Comparison of ENCODE assay signal across 17 cellular contexts in genomic region chr16:87472935-87473334, GRCh38. TPM values are rescaled to one million over a fixed set of nuclear protein-coding genes. Genes with fewer than 3 reads are reported as not detected.
DNase-seq lines count a peak whose midpoint lies in the region; ATAC-seq and TF ChIP-seq lines count a peak whose summit lies in the region.
"Had no signal": no experiment of that assay in that cellular context is flagged by ENCODE, and none has a peak within 500 bp of the region (broad histone marks: within the 10 kb centered on the region; RNA-seq: fewer than 3 reads in every experiment).

No MANE protein-coding gene starts in this region.

- peak overlapping the region; percentile 10 for H3K27ac ChIP-seq in CD4-positive, CD25-positive, alpha-beta regulatory T cell (ENCODE audit: insufficient read depth, low read length, poor library complexity, severe bottlenecking)
- H3K27ac ChIP-seq in HEK293 (ENCODE audit: extremely low read depth, low read depth, low read length), result no peak overlapping the region
- H3K27ac ChIP-seq: BLaER1 had no signal

- no peaks in the 10 kb centered on the region for H3K9me3 ChIP-seq in CD4-positive, CD25-positive, alpha-beta regulatory T cell (ENCODE audit: control insufficient read depth in 2 of 2, low read length in 2 of 2)
- H3K9me3 ChIP-seq in HEK293 (ENCODE audit: control insufficient read depth, insufficient read depth, low read depth, low read length), result no peaks in the 10 kb centered on the region
- H3K9me3 ChIP-seq: BE2C, Caco-2 had no signal

- peaks cover 22% of the 10 kb centered on the region for H3K36me3 Mint-ChIP-seq in CD4-positive, CD25-positive, alpha-beta regulatory T cell

- peaks cover 4 to 84% (median 30%) of the 10 kb centered on the region in 4 donors for H3K4me1 Mint-ChIP-seq in CD4-positive, CD25-positive, alpha-beta regulatory T cell
- H3K4me1 Mint-ChIP-seq: CD14-positive monocyte had no signal

- DNase-seq in CD4-positive, CD25-positive, alpha-beta regulatory T cell, result no peak
- peak; percentile 4 for DNase-seq in sciatic nerve (ENCODE audit: low spot score)
- DNase-seq: 8988T; ACHN; BE2C; C1 segment of cervical spinal cord; Caco-2; Calu3; CD4-positive, alpha-beta T cell; CD8-positive, alpha-beta T cell; DMS79 treated with DMSO at 0.1 percent for 48 hours; GF-D8 had no signal

- POLR2A ChIA-PET in HEK293 (lab: Yijun Ruan, JAX), result no interaction called here

- TF ChIP-seq CTCF in HEK293 (tag by site-specific recombination; IDR thresholded peaks at IDR 0.05), result no peak

- H3K27me3 ChIP-seq in CD4-positive, CD25-positive, alpha-beta regulatory T cell (ENCODE audit: control insufficient read depth, insufficient read depth, low read length), result no peaks in the 10 kb centered on the region
- H3K27me3 ChIP-seq: BE2C, BLaER1 had no signal

- no peaks in the 10 kb centered on the region for H3K27me3 Mint-ChIP-seq in CD4-positive, CD25-positive, alpha-beta regulatory T cell
- H3K27me3 Mint-ChIP-seq: CD4-positive, alpha-beta T cell had no signal

- CTCF ChIA-PET in HEK293 (lab: Yijun Ruan, JAX), result interaction anchor here (0.6 to 1.6 kb wide), 3 partner anchors 11 to 188 kb away, joined by 3 to 7 read pairs (median 4); no protein-coding TSS in a partner anchor

- H3K4me1 ChIP-seq in CD4-positive, CD25-positive, alpha-beta regulatory T cell (ENCODE audit: control insufficient read depth, insufficient read depth, low read length, poor library complexity, severe bottlenecking), result peaks cover 21% of the 10 kb centered on the region
- peaks cover 30% of the 10 kb centered on the region for H3K4me1 ChIP-seq in HEK293 (ENCODE audit: control insufficient read depth, insufficient read depth, low read length)

- ATAC-seq in CD4-positive, CD25-positive, alpha-beta regulatory T cell (ENCODE audit: low read depth in 2 of 2), result no peak
- ATAC-seq in sciatic nerve, result no peak
- ATAC-seq in HG02571 (IDR thresholded peaks at IDR 0.05; ENCODE audit: unreplicated experiment), result no peak
- ATAC-seq in HG03342 (IDR thresholded peaks at IDR 0.05; ENCODE audit: unreplicated experiment), result no peak
- ATAC-seq: CD8-positive, alpha-beta T cell had no signal

- peak overlapping the region in 1 of 4 donors; percentile 28 for H3K4me3 Mint-ChIP-seq in CD4-positive, CD25-positive, alpha-beta regulatory T cell
- H3K4me3 Mint-ChIP-seq: CD14-positive monocyte; CD4-positive, alpha-beta T cell; CD8-positive, alpha-beta T cell had no signal

- intact Hi-C loops in sciatic nerve (cut with DNase I), result no loop called here

- no peak overlapping the region for H3K4me3 ChIP-seq in CD4-positive, CD25-positive, alpha-beta regulatory T cell (ENCODE audit: low read depth, low read length)
- H3K4me3 ChIP-seq in HEK293 (ENCODE audit: low read depth, low read length), result no peak overlapping the region
- H3K4me3 ChIP-seq: BLaER1 had no signal

- H3K9me3 Mint-ChIP-seq in CD4-positive, CD25-positive, alpha-beta regulatory T cell, result no peaks in the 10 kb centered on the region
- H3K9me3 Mint-ChIP-seq: CD14-positive monocyte; CD4-positive, alpha-beta T cell; CD8-positive, alpha-beta T cell had no signal

- H3K36me3 ChIP-seq in CD4-positive, CD25-positive, alpha-beta regulatory T cell (ENCODE audit: control insufficient read depth, insufficient read depth, low read length), result peaks cover 12% of the 10 kb centered on the region
- peaks cover 4 to 12% of the 10 kb centered on the region in 2 experiments; a peak in 2 of 3 replicates for H3K36me3 ChIP-seq in HEK293 (ENCODE audit: control insufficient read depth in 2 of 2, insufficient read depth in 1 of 2, low read length in 2 of 2)
- H3K36me3 ChIP-seq: BE2C had no signal

- no peak overlapping the region for H3K27ac Mint-ChIP-seq in CD4-positive, CD25-positive, alpha-beta regulatory T cell
- H3K27ac Mint-ChIP-seq: CD4-positive, alpha-beta T cell; CD8-positive, alpha-beta T cell had no signal

TF ChIP-seq in HEK293, 187 proteins besides CTCF, POLR2A, EP300 and RAD21:
- TF ChIP-seq ZNF280D (tag by site-specific recombination; IDR thresholded peaks at IDR 0.05), result no peak
- TF ChIP-seq, protein P1, sequence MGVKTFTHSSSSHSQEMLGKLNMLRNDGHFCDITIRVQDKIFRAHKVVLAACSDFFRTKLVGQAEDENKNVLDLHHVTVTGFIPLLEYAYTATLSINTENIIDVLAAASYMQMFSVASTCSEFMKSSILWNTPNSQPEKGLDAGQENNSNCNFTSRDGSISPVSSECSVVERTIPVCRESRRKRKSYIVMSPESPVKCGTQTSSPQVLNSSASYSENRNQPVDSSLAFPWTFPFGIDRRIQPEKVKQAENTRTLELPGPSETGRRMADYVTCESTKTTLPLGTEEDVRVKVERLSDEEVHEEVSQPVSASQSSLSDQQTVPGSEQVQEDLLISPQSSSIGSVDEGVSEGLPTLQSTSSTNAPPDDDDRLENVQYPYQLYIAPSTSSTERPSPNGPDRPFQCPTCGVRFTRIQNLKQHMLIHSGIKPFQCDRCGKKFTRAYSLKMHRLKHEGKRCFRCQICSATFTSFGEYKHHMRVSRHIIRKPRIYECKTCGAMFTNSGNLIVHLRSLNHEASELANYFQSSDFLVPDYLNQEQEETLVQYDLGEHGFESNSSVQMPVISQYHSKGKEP (tag by site-specific recombination; IDR thresholded peaks at IDR 0.05), result 0 out of 2 replicates have a peak, but pooled peaks have one; percentile 31

RNA-seq across cellular contexts. Expression of gene ZCCHC14, which starts 19.9 kb away (rescaled TPM):
- total RNA-seq in CD4-positive, CD25-positive, alpha-beta regulatory T cell, result 33.7 TPM
- polyA plus RNA-seq in CD4-positive, CD25-positive, alpha-beta regulatory T cell, result 1 to 10 TPM; 1.6 to 2.2 (median 1.8) TPM
- 28.4 TPM for total RNA-seq in sciatic nerve
